Comparison of ENCODE assay signal across 26 cellular contexts in genomic region chr6:134706153-134706552, GRCh38.
A peak's percentile ranks its signal among the peaks of the same experiment; 100 is the strongest.
DNase-seq lines count a peak whose midpoint lies in the region; ATAC-seq and TF ChIP-seq lines count a peak whose summit lies in the region.
"Had no signal": no experiment of that assay in that cellular context is flagged by ENCODE, and none has a peak within 500 bp of the region (broad histone marks: within the 10 kb centered on the region; RNA-seq: fewer than 3 reads in every experiment).

No MANE protein-coding gene starts in this region.

- H3K4me3 ChIP-seq in GM23338 (no peak overlapping the region), osteoblast (ENCODE audit: insufficient read depth, low read length) (no peak overlapping the region)
- H3K4me3 ChIP-seq: Peyer's patch, uterus had no signal

- H3K36me3 Mint-ChIP-seq in GM23338 (ENCODE audit: low read depth) = no peaks in the 10 kb centered on the region

- H3K4me2 ChIP-seq in GM23338 (no peak overlapping the region), osteoblast (ENCODE audit: insufficient read depth, low read length) (no peak overlapping the region)

- peaks cover 23% of the 10 kb centered on the region for H3K4me1 Mint-ChIP-seq in GM23338
- H3K4me1 Mint-ChIP-seq: activated CD4-positive, alpha-beta T cell treated with anti-CD3 and anti-CD28 coated beads, Interleukin-2, amount 10 ng/mL, durations not matched to agents 7 days and 5 days; activated naive CD8-positive, alpha-beta T cell treated with anti-CD3 and anti-CD28 coated beads, Interleukin-2, amount 50 U/mL, for 24 hours had no signal

- peak; percentile 91 for ATAC-seq in GM23338
- ATAC-seq in HG02763 (IDR thresholded peaks at IDR 0.05; ENCODE audit: unreplicated experiment) = no peak
- ATAC-seq: activated naive CD8-positive, alpha-beta T cell treated with anti-CD3 and anti-CD28 coated beads, Interleukin-2, amount 50 U/mL, for 24 hours; stimulated activated naive CD8-positive, alpha-beta T cell treated with anti-CD3 and anti-CD28 coated beads, Interleukin-15, Interleukin-2, amounts not matched to agents 100 U/mL and 50 U/mL, for 24 hours had no signal

- H3K79me2 ChIP-seq in GM23338 (replicated peaks; ENCODE audit: insufficient read depth) (no peaks in the 10 kb centered on the region), osteoblast (ENCODE audit: insufficient read depth, low read length) (no peaks in the 10 kb centered on the region)

- H3K27ac Mint-ChIP-seq in GM23338 = no peak overlapping the region
- H3K27ac Mint-ChIP-seq: activated CD4-positive, alpha-beta T cell treated with anti-CD3 and anti-CD28 coated beads, Interleukin-2, amount 10 ng/mL, durations not matched to agents 7 days and 5 days; activated naive CD8-positive, alpha-beta T cell treated with anti-CD3 and anti-CD28 coated beads, Interleukin-2, amount 50 U/mL, for 24 hours had no signal

- no peak overlapping the region for H3K27ac ChIP-seq in GM23338 (ENCODE audit: low read depth)
- H3K27ac ChIP-seq in angular gyrus (ENCODE audit: low read depth, low read length) = peak overlapping the region; percentile 44
- no peak overlapping the region for H3K27ac ChIP-seq in osteoblast (ENCODE audit: low read depth, low read length)
- H3K27ac ChIP-seq: C4-2B, uterus, WERI-Rb-1 had no signal

- no peaks in the 10 kb centered on the region for H3F3A ChIP-seq in GM23338 (replicated peaks; ENCODE audit: low read depth)

- no peak overlapping the region for H3K4me3 Mint-ChIP-seq in GM23338
- H3K4me3 Mint-ChIP-seq: activated CD4-positive, alpha-beta T cell treated with anti-CD3 and anti-CD28 coated beads, Interleukin-2, amount 10 ng/mL, durations not matched to agents 7 days and 5 days; activated naive CD8-positive, alpha-beta T cell treated with anti-CD3 and anti-CD28 coated beads, Interleukin-2, amount 50 U/mL, for 24 hours had no signal

- no peaks in the 10 kb centered on the region for H3K36me3 ChIP-seq in GM23338 (ENCODE audit: insufficient read depth)
- H3K36me3 ChIP-seq in osteoblast (ENCODE audit: insufficient read depth, low read length) = no peaks in the 10 kb centered on the region
- H3K36me3 ChIP-seq: Peyer's patch, uterus, WERI-Rb-1 had no signal

- no peaks in the 10 kb centered on the region for H3K27me3 ChIP-seq in GM23338 (ENCODE audit: insufficient read depth)
- H3K27me3 ChIP-seq in osteoblast (ENCODE audit: insufficient read depth, low read length) = peaks cover 4% of the 10 kb centered on the region
- H3K27me3 ChIP-seq: Peyer's patch, uterus had no signal

- H3K27me3 Mint-ChIP-seq in GM23338 (ENCODE audit: insufficient read depth, low read depth, poor library complexity) = no peaks in the 10 kb centered on the region

- H3K4me1 ChIP-seq in GM23338 (ENCODE audit: insufficient read depth) = no peaks in the 10 kb centered on the region
- H3K4me1 ChIP-seq in osteoblast (ENCODE audit: insufficient read depth, low read length) = peaks cover 17% of the 10 kb centered on the region
- H3K4me1 ChIP-seq: uterus had no signal

- H2AFZ ChIP-seq in GM23338 = no peak overlapping the region
- H2AFZ ChIP-seq in osteoblast (ENCODE audit: low read length) = peak overlapping the region; percentile 11

- no peaks in the 10 kb centered on the region for H3K9me3 ChIP-seq in osteoblast (ENCODE audit: low read depth, low read length)
- H3K9me3 ChIP-seq: Peyer's patch, uterus had no signal

- TF ChIP-seq CTCF in GM23338 (conservative IDR thresholded peaks at IDR 0.05; ENCODE audit: low read depth in 2 of 2) (no peak), osteoblast (IDR thresholded peaks at IDR 0.05; ENCODE audit: extremely low read depth, low read depth, low read length) (no peak)

- peak; percentile 50 for DNase-seq in GM23338 (ENCODE audit: low spot score)
- peak; percentile 19 to 40 for DNase-seq in hippocampal formation (lab: John Stamatoyannopoulos, UW)
- DNase-seq in osteoblast (ENCODE audit: insufficient read length, low spot score, missing footprints) = no peak
- DNase-seq in HuH-7 (ENCODE audit: low spot score) = no peak
- no peak for DNase-seq in NCI-H82 treated with DMSO at 0.1 percent for 48 hours (lab: John Stamatoyannopoulos, UW; ENCODE audit: unreplicated experiment)
- no peak for DNase-seq in stimulated activated naive CD4-positive, alpha-beta T cell (lab: John Stamatoyannopoulos, UW)
- DNase-seq: activated CD4-positive, alpha-beta T cell treated with anti-CD3 and anti-CD28 coated beads, Interleukin-2, amount 10 ng/mL, durations not matched to agents 7 days and 5 days; activated naive CD8-positive, alpha-beta T cell treated with anti-CD3 and anti-CD28 coated beads, Interleukin-2, amount 50 U/mL, for 24 hours; activated T-cell treated with anti-CD3 and anti-CD28 coated beads, Interleukin-2, amount 50 U/mL, for 48 hours; cerebellar nuclear complex; DMS79; effector CD8-positive, alpha-beta T cell; erythroblast; GF-D8; NCI-H1694 treated with DMSO at 0.1 percent for 48 hours; NCI-H2171; NCI-H524; Peyer's patch; stimulated activated naive CD8-positive, alpha-beta T cell treated with anti-CD3 and anti-CD28 coated beads, Interleukin-15, Interleukin-2, amounts not matched to agents 100 U/mL and 50 U/mL, for 24 hours; SW 1271; T-helper 9 cell; uterus; WERI-Rb-1 had no signal

- no peaks in the 10 kb centered on the region for H3K9me3 Mint-ChIP-seq in GM23338
- H3K9me3 Mint-ChIP-seq: activated CD4-positive, alpha-beta T cell treated with anti-CD3 and anti-CD28 coated beads, Interleukin-2, amount 10 ng/mL, durations not matched to agents 7 days and 5 days; activated naive CD8-positive, alpha-beta T cell treated with anti-CD3 and anti-CD28 coated beads, Interleukin-2, amount 50 U/mL, for 24 hours had no signal

- no peaks in the 10 kb centered on the region for H3K9me2 ChIP-seq in GM23338 (ENCODE audit: insufficient read depth)

- no peaks in the 10 kb centered on the region for H4K20me1 ChIP-seq in GM23338 (replicated peaks; ENCODE audit: insufficient read depth)
- H4K20me1 ChIP-seq in osteoblast (ENCODE audit: insufficient read depth, low read length) = no peaks in the 10 kb centered on the region

TF ChIP-seq in GM23338, 12 proteins besides CTCF, POLR2A, EP300 and RAD21:
- TF ChIP-seq CREB1 (CRISPR knock-in tag; IDR thresholded peaks at IDR 0.05; ENCODE audit: low read depth) = peak; percentile 30; the same call in 1 of the 2 replicates
- no peak for TF ChIP-seq JUNB (IDR thresholded peaks at IDR 0.05; ENCODE audit: unreplicated experiment)
- TF ChIP-seq ZNF462 (CRISPR knock-in tag; IDR thresholded peaks at IDR 0.05) = peak; percentile 85
TF ChIP-seq in GM23338: peak in this region for 2.

Comparison
In these comparisons a context has a peak if more than half of its experiments do, and no peak if none do; other contexts are left out.
1. DNase-seq: peak in GM23338 (single experiment) and hippocampal formation (2 of 2); none in osteoblast (single experiment), HuH-7 (single experiment), NCI-H82 treated with DMSO at 0.1 percent for 48 hours (single experiment) and stimulated activated naive CD4-positive, alpha-beta T cell (0 of 6).